ENCODE assay signal across 12 cellular contexts in the genomic region with DNA sequence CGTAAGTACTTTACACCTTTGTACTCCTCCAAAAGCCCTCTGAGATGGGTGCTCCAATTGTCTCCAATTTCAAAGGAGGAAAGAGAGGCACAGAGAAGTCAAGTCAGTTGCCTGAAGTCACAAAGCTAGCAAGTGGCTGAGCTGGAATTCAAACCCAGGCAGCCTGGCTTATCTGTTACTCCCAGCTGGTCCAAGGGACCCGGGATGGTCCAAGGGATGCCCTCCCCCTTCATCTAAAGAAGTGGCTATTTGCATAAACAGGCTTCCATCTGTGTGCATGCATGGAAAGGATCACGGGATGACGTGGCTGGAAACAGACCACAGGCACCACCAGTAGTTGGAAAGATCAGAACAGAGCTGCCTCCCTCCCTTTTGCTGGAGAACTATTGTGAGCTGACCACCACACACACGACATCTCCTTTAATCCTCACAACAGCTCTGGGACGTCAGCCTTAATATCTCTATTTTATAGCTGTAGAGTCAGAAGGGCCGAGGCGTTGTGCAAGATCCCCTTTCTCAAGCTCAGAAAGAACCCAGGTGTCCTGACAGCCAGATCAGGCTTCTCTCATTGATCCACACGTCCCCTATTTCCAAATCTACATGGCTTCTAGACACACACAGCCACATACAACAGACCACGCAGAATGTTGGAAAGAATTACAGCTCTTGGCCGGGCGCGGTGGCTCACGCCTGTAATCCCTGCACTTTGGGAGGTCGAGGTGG. TPM values are rescaled to one million over a fixed set of nuclear protein-coding genes. Genes with fewer than 3 reads are reported as not detected.
DNase-seq lines count a peak whose midpoint lies in the region; ATAC-seq and TF ChIP-seq lines count a peak whose summit lies in the region.
"Had no signal": no experiment of that assay in that cellular context is flagged by ENCODE, and none has a peak within 500 bp of the region (broad histone marks: within the 10 kb centered on the region; RNA-seq: fewer than 3 reads in every experiment).

No MANE protein-coding gene starts in this region.

- H3K27me3 Mint-ChIP-seq in activated CD8-positive, alpha-beta memory T cell treated with anti-CD3 and anti-CD28 coated beads, Interleukin-2, amount 10 ng/mL, durations not matched to agents 7 days and 5 days = peaks cover 62% of the 10 kb centered on the region
- H3K27me3 Mint-ChIP-seq in activated CD4-positive, alpha-beta T cell treated with anti-CD3 and anti-CD28 coated beads, Interleukin-2, amount 10 ng/mL, durations not matched to agents 24 days and 14 days = peaks cover 43% of the 10 kb centered on the region
- peaks cover 12% of the 10 kb centered on the region for H3K27me3 Mint-ChIP-seq in activated CD4-positive, alpha-beta T cell treated with anti-CD3 and anti-CD28 coated beads for 36 hours

- H3K4me3 ChIP-seq in thoracic aorta = no peak overlapping the region

- ATAC-seq in activated CD8-positive, alpha-beta memory T cell treated with anti-CD3 and anti-CD28 coated beads, Interleukin-2, amount 10 ng/mL, durations not matched to agents 7 days and 5 days = no peak
- no peak for ATAC-seq in thoracic aorta (ENCODE audit: insufficient number of reproducible peaks, low FRiP score, low read depth)
- no peak for ATAC-seq in activated CD4-positive, alpha-beta T cell treated with anti-CD3 and anti-CD28 coated beads for 36 hours

- H3K36me3 ChIP-seq in thoracic aorta = no peaks in the 10 kb centered on the region

- H3K36me3 Mint-ChIP-seq in activated CD8-positive, alpha-beta memory T cell treated with anti-CD3 and anti-CD28 coated beads, Interleukin-2, amount 10 ng/mL, durations not matched to agents 7 days and 5 days = no peaks in the 10 kb centered on the region
- no peaks in the 10 kb centered on the region for H3K36me3 Mint-ChIP-seq in activated CD4-positive, alpha-beta T cell treated with anti-CD3 and anti-CD28 coated beads, Interleukin-2, amount 10 ng/mL, durations not matched to agents 24 days and 14 days (ENCODE audit: low read depth)
- H3K36me3 Mint-ChIP-seq in activated CD4-positive, alpha-beta T cell treated with anti-CD3 and anti-CD28 coated beads for 36 hours (ENCODE audit: low read depth) = no peaks in the 10 kb centered on the region

- H3K4me3 Mint-ChIP-seq in activated CD8-positive, alpha-beta memory T cell treated with anti-CD3 and anti-CD28 coated beads, Interleukin-2, amount 10 ng/mL, durations not matched to agents 7 days and 5 days = no peak overlapping the region
- no peak overlapping the region for H3K4me3 Mint-ChIP-seq in activated CD4-positive, alpha-beta T cell treated with anti-CD3 and anti-CD28 coated beads, Interleukin-2, amount 10 ng/mL, durations not matched to agents 24 days and 14 days
- no peak overlapping the region for H3K4me3 Mint-ChIP-seq in activated CD4-positive, alpha-beta T cell treated with anti-CD3 and anti-CD28 coated beads for 36 hours

- TF ChIP-seq CTCF in thoracic aorta (IDR thresholded peaks at IDR 0.05) = no peak

- H3K4me1 Mint-ChIP-seq in activated CD8-positive, alpha-beta memory T cell treated with anti-CD3 and anti-CD28 coated beads, Interleukin-2, amount 10 ng/mL, durations not matched to agents 7 days and 5 days = peaks cover 12% of the 10 kb centered on the region
- peaks cover 6% of the 10 kb centered on the region for H3K4me1 Mint-ChIP-seq in activated CD4-positive, alpha-beta T cell treated with anti-CD3 and anti-CD28 coated beads, Interleukin-2, amount 10 ng/mL, durations not matched to agents 24 days and 14 days
- H3K4me1 Mint-ChIP-seq in activated CD4-positive, alpha-beta T cell treated with anti-CD3 and anti-CD28 coated beads for 36 hours = peaks cover 16% of the 10 kb centered on the region

- DNase-seq in activated CD8-positive, alpha-beta memory T cell treated with anti-CD3 and anti-CD28 coated beads, Interleukin-2, amount 10 ng/mL, durations not matched to agents 7 days and 5 days = peak; percentile 32
- DNase-seq in activated CD8-positive, alpha-beta memory T cell treated with anti-CD3 and anti-CD28 coated beads, Interleukin-2, amount 50 U/mL, for 48 hours = no peak
- DNase-seq in amniotic epithelial cell (ENCODE audit: low read depth) (peak; percentile 98), left kidney (ENCODE audit: low read depth, low spot score) (peak; percentile 44), thoracic aorta (ENCODE audit: low spot score) (no peak), posterior cingulate gyrus (no peak)
- DNase-seq in activated CD4-positive, alpha-beta T cell treated with anti-CD3 and anti-CD28 coated beads, Interleukin-2, amount 10 ng/mL, durations not matched to agents 24 days and 14 days = no peak
- DNase-seq in activated CD4-positive, alpha-beta T cell treated with anti-CD3 and anti-CD28 coated beads for 36 hours = no peak
- DNase-seq: small intestine, T1000 had no signal

- H3K27ac Mint-ChIP-seq in activated CD8-positive, alpha-beta memory T cell treated with anti-CD3 and anti-CD28 coated beads, Interleukin-2, amount 10 ng/mL, durations not matched to agents 7 days and 5 days = no peak overlapping the region
- H3K27ac Mint-ChIP-seq in activated CD4-positive, alpha-beta T cell treated with anti-CD3 and anti-CD28 coated beads, Interleukin-2, amount 10 ng/mL, durations not matched to agents 24 days and 14 days = no peak overlapping the region
- H3K27ac Mint-ChIP-seq in activated CD4-positive, alpha-beta T cell treated with anti-CD3 and anti-CD28 coated beads for 36 hours = no peak overlapping the region
- H3K27ac Mint-ChIP-seq: activated T-cell treated with anti-CD3 and anti-CD28 coated beads, Interleukin-2, amount 50 U/mL, for 72 hours had no signal

- POLR2A ChIA-PET in activated CD4-positive, alpha-beta T cell treated with anti-CD3 and anti-CD28 coated beads for 36 hours (lab: Charles Lee) = interaction anchor here (0.7 to 0.9 kb wide), 2 partner anchors 11 to 45 kb away, joined by 3 read pairs; a partner anchor contains a TSS

- H3K27me3 ChIP-seq in thoracic aorta (replicated peaks; ENCODE audit: insufficient read depth) = no peaks in the 10 kb centered on the region

- H3K27ac ChIP-seq in thoracic aorta = peak overlapping the region; percentile 56 to 98
- H3K27ac ChIP-seq: KMS-11 had no signal

- H3K9me3 Mint-ChIP-seq in activated CD8-positive, alpha-beta memory T cell treated with anti-CD3 and anti-CD28 coated beads, Interleukin-2, amount 10 ng/mL, durations not matched to agents 7 days and 5 days (ENCODE audit: low read depth) = no peaks in the 10 kb centered on the region
- no peaks in the 10 kb centered on the region for H3K9me3 Mint-ChIP-seq in activated CD4-positive, alpha-beta T cell treated with anti-CD3 and anti-CD28 coated beads, Interleukin-2, amount 10 ng/mL, durations not matched to agents 24 days and 14 days
- no peaks in the 10 kb centered on the region for H3K9me3 Mint-ChIP-seq in activated CD4-positive, alpha-beta T cell treated with anti-CD3 and anti-CD28 coated beads for 36 hours (ENCODE audit: low read depth)
- H3K9me3 Mint-ChIP-seq: activated T-cell treated with anti-CD3 and anti-CD28 coated beads, Interleukin-2, amount 50 U/mL, for 72 hours had no signal

- peaks cover 33 to 69% of the 10 kb centered on the region in 2 donors for H3K4me1 ChIP-seq in thoracic aorta (ENCODE audit: control insufficient read depth in 1 of 2, low read depth in 2 of 2)

- intact Hi-C loops in activated CD4-positive, alpha-beta T cell treated with anti-CD3 and anti-CD28 coated beads, Interleukin-2, amount 10 ng/mL, durations not matched to agents 24 days and 14 days (cut with micrococcal nuclease) = no loop called here
- intact Hi-C loops in posterior cingulate gyrus (cut with DNase I) = no loop called here
- intact Hi-C loops in activated CD4-positive, alpha-beta T cell treated with anti-CD3 and anti-CD28 coated beads for 36 hours (cut with DNase I, micrococcal nuclease) = no loop called here

- no peaks in the 10 kb centered on the region for H3K9me3 ChIP-seq in thoracic aorta

- CTCF ChIA-PET in activated CD8-positive, alpha-beta memory T cell treated with anti-CD3 and anti-CD28 coated beads, Interleukin-2, amount 10 ng/mL, durations not matched to agents 7 days and 5 days (lab: Charles Lee) = interaction anchor here (0.7 to 5.8 kb wide), 13 partner anchors 8 to 118 kb away, joined by 3 to 64 read pairs (median 4); a partner anchor contains a TSS
- CTCF ChIA-PET in activated CD4-positive, alpha-beta T cell treated with anti-CD3 and anti-CD28 coated beads for 36 hours (lab: Charles Lee) = interaction anchor here (0.6 to 6.4 kb wide), 8 partner anchors 10 to 118 kb away, joined by 3 to 90 read pairs (median 4); a partner anchor contains a TSS

RNA-seq across cellular contexts. Expression of a gene that starts 10.9 kb away (rescaled TPM):
- total RNA-seq in activated CD8-positive, alpha-beta memory T cell treated with anti-CD3 and anti-CD28 coated beads, Interleukin-2, amount 10 ng/mL, durations not matched to agents 7 days and 5 days = 1 to 10 TPM in 1 of 2 experiments, under 1 TPM in 1; 0.67 to 1.6 TPM
- 100 to 1,000 TPM; 261 to 270 TPM for total RNA-seq in thoracic aorta
- total RNA-seq in activated CD4-positive, alpha-beta T cell treated with anti-CD3 and anti-CD28 coated beads, Interleukin-2, amount 10 ng/mL, durations not matched to agents 24 days and 14 days = 1.6 and 2.0 TPM in 2 replicates
- total RNA-seq in activated CD4-positive, alpha-beta T cell treated with anti-CD3 and anti-CD28 coated beads for 36 hours = under 1 TPM; 0.55 to 0.70 TPM

RNA-seq across cellular contexts. Expression of a gene that starts 46.5 kb away (rescaled TPM):
- under 1 TPM in 1 of 2 experiments, not detected in 1; 0.23 TPM for total RNA-seq in activated CD8-positive, alpha-beta memory T cell treated with anti-CD3 and anti-CD28 coated beads, Interleukin-2, amount 10 ng/mL, durations not matched to agents 7 days and 5 days
- 100 to 1,000 TPM in 1 of 2 donors, 10 to 100 TPM in 1; 95.5 to 158 TPM for total RNA-seq in thoracic aorta
- 0.30 TPM in 1 of 2 replicates, not detected in the other for total RNA-seq in activated CD4-positive, alpha-beta T cell treated with anti-CD3 and anti-CD28 coated beads, Interleukin-2, amount 10 ng/mL, durations not matched to agents 24 days and 14 days
- total RNA-seq in activated CD4-positive, alpha-beta T cell treated with anti-CD3 and anti-CD28 coated beads for 36 hours = under 1 TPM in 1 of 2 experiments, not detected in 1; 0.26 TPM

Comparison
In these comparisons a context has a peak if more than half of its experiments do, and no peak if none do; other contexts are left out.
1. DNase-seq: peak in activated CD8-positive, alpha-beta memory T cell treated with anti-CD3 and anti-CD28 coated beads, Interleukin-2, amount 10 ng/mL, durations not matched to agents 7 days and 5 days (single experiment), amniotic epithelial cell (single experiment) and left kidney (single experiment); none in activated CD8-positive, alpha-beta memory T cell treated with anti-CD3 and anti-CD28 coated beads, Interleukin-2, amount 50 U/mL, for 48 hours (single experiment), thoracic aorta (single experiment), activated CD4-positive, alpha-beta T cell treated with anti-CD3 and anti-CD28 coated beads, Interleukin-2, amount 10 ng/mL, durations not matched to agents 24 days and 14 days (single experiment), posterior cingulate gyrus (0 of 10) and activated CD4-positive, alpha-beta T cell treated with anti-CD3 and anti-CD28 coated beads for 36 hours (single experiment).
2. RNA of a gene that starts 10.9 kb away (total RNA-seq): 261 to 270 TPM in thoracic aorta; 1.6 to 2.0 TPM in activated CD4-positive, alpha-beta T cell treated with anti-CD3 and anti-CD28 coated beads, Interleukin-2, amount 10 ng/mL, durations not matched to agents 24 days and 14 days, 0.67 to 1.6 TPM in activated CD8-positive, alpha-beta memory T cell treated with anti-CD3 and anti-CD28 coated beads, Interleukin-2, amount 10 ng/mL, durations not matched to agents 7 days and 5 days and 0.55 to 0.70 TPM in activated CD4-positive, alpha-beta T cell treated with anti-CD3 and anti-CD28 coated beads for 36 hours; every median in the first group is over 10 times any median in the second.
3. RNA of a gene that starts 46.5 kb away (total RNA-seq): 95.5 to 158 TPM in thoracic aorta; 0.30 TPM in activated CD4-positive, alpha-beta T cell treated with anti-CD3 and anti-CD28 coated beads, Interleukin-2, amount 10 ng/mL, durations not matched to agents 24 days and 14 days, 0.26 TPM in activated CD4-positive, alpha-beta T cell treated with anti-CD3 and anti-CD28 coated beads for 36 hours and 0.23 TPM in activated CD8-positive, alpha-beta memory T cell treated with anti-CD3 and anti-CD28 coated beads, Interleukin-2, amount 10 ng/mL, durations not matched to agents 7 days and 5 days; every median in the first group is over 10 times any median in the second.